Comparison of ENCODE assay signal across 24 cellular contexts in genomic region chr4:112876316-112876715, GRCh38.
DNase-seq lines count a peak whose midpoint lies in the region; ATAC-seq, FAIRE-seq and TF ChIP-seq lines count a peak whose summit lies in the region.
"Had no signal": no experiment of that assay in that cellular context is flagged by ENCODE, and none has a peak within 500 bp of the region (broad histone marks: within the 10 kb centered on the region; RNA-seq: fewer than 3 reads in every experiment).

No MANE protein-coding gene starts in this region.

- H2BK15ac ChIP-seq in mesendoderm (replicated peaks; ENCODE audit: low read depth), result peak overlapping the region; percentile 7

- H3K4me1 ChIP-seq in mesendoderm (ENCODE audit: control insufficient read depth, low read depth, low read length) (peaks cover 3% of the 10 kb centered on the region), upper lobe of left lung (no peaks in the 10 kb centered on the region)
- H3K4me1 ChIP-seq: A549; BLaER1 treated with 17β-estradiol and CSF1 and Interleukin-3, amounts not matched to agents 10 nM and 100 nM; Caco-2 had no signal

- POLR2A ChIA-PET in WTC11 (lab: Charles Lee), result no interaction called here

- H3K27ac ChIP-seq in mesendoderm (ENCODE audit: low read depth, low read length) (no peak overlapping the region), upper lobe of left lung (no peak overlapping the region)
- H3K27ac ChIP-seq: 22Rv1; A549; BLaER1 treated with 17β-estradiol and CSF1 and Interleukin-3, amounts not matched to agents 10 nM and 100 nM; C4-2B had no signal

- no peak overlapping the region for H3K23ac ChIP-seq in mesendoderm (ENCODE audit: low read length)

- no peak overlapping the region for H2AK5ac ChIP-seq in mesendoderm (ENCODE audit: low read length)

- DNase-seq in GM12891 (ENCODE audit: insufficient read length, low spot score) (no peak), H7 (peak; percentile 22), WTC11 (ENCODE audit: low spot score) (no peak), mesendoderm (peak; percentile 42), pons (ENCODE audit: low spot score) (no peak), GOT3 (lab: John Stamatoyannopoulos, UW) (no peak), H54 (ENCODE audit: insufficient read length, low spot score) (no peak), upper lobe of left lung (no peak)
- DNase-seq: AML-193; Caco-2; Calu3; CD4-positive, alpha-beta T cell; CD8-positive, alpha-beta T cell; DMS79 treated with DMSO at 0.1 percent for 48 hours; GF-D8 had no signal

- TF ChIP-seq POLR2A in GM12891 (IDR thresholded peaks at IDR 0.05; ENCODE audit: low read depth, low read length), result no peak
- no peak for TF ChIP-seq POLR2A in H54 (IDR thresholded peaks at IDR 0.05; ENCODE audit: low read depth, low read length)
- TF ChIP-seq POLR2A in upper lobe of left lung (IDR thresholded peaks at IDR 0.05), result no peak

- H3K27me3 Mint-ChIP-seq in WTC11 (ENCODE audit: low read depth), result no peaks in the 10 kb centered on the region

- no peak overlapping the region for H3K4me2 ChIP-seq in mesendoderm (ENCODE audit: low read length)
- H3K4me2 ChIP-seq: A549; BLaER1 treated with 17β-estradiol and CSF1 and Interleukin-3, amounts not matched to agents 10 nM and 100 nM had no signal

- no peak overlapping the region for H3K4me3 Mint-ChIP-seq in WTC11
- H3K4me3 Mint-ChIP-seq: B cell; CD4-positive, alpha-beta T cell; CD8-positive, alpha-beta T cell had no signal

- no peaks in the 10 kb centered on the region for H3K9me3 ChIP-seq in upper lobe of left lung
- H3K9me3 ChIP-seq: A549; BLaER1 treated with 17β-estradiol and CSF1 and Interleukin-3, amounts not matched to agents 10 nM and 100 nM; Caco-2 had no signal

- peaks cover 30% of the 10 kb centered on the region for H3K4me1 Mint-ChIP-seq in WTC11
- H3K4me1 Mint-ChIP-seq: B cell had no signal

- H3K27me3 ChIP-seq in H7 (ENCODE audit: control insufficient read depth, insufficient read depth, low read length) (no peaks in the 10 kb centered on the region), mesendoderm (ENCODE audit: insufficient read depth, low read length, poor library complexity) (no peaks in the 10 kb centered on the region), upper lobe of left lung (no peaks in the 10 kb centered on the region)
- H3K27me3 ChIP-seq: BLaER1 treated with 17β-estradiol and CSF1 and Interleukin-3, amounts not matched to agents 10 nM and 100 nM had no signal

- CTCF ChIA-PET in WTC11 (lab: Charles Lee), result no interaction called here

- H3K79me2 ChIP-seq in mesendoderm (ENCODE audit: control insufficient read depth, insufficient read depth, low read length), result no peaks in the 10 kb centered on the region

- no peak overlapping the region for H3K4ac ChIP-seq in mesendoderm (ENCODE audit: low read depth, low read length)

- H3K18ac ChIP-seq in mesendoderm (ENCODE audit: low read length), result no peak overlapping the region

- ATAC-seq in WTC11 (peak; percentile 81), upper lobe of left lung (ENCODE audit: low FRiP score in 2 of 2) (no peak)
- ATAC-seq: A549; CD8-positive, alpha-beta T cell had no signal

- H2BK120ac ChIP-seq in mesendoderm (ENCODE audit: low read depth, low read length), result no peak overlapping the region

- TF ChIP-seq EP300 in upper lobe of left lung (IDR thresholded peaks at IDR 0.05), result no peak

- H3K36me3 ChIP-seq in H7 (replicated peaks; ENCODE audit: control insufficient read depth, insufficient read depth, low read length) (no peaks in the 10 kb centered on the region), mesendoderm (ENCODE audit: control insufficient read depth, insufficient read depth, low read length) (no peaks in the 10 kb centered on the region), upper lobe of left lung (no peaks in the 10 kb centered on the region)
- H3K36me3 ChIP-seq: BLaER1 treated with 17β-estradiol and CSF1 and Interleukin-3, amounts not matched to agents 10 nM and 100 nM had no signal

- WGBS in mesendoderm (ENCODE audit: extremely low coverage, insufficient coverage, low lambda C conversion rate), result 100% methylated on average over 1 of the region's 2 CpGs
- WGBS in upper lobe of left lung, 2 donors, result 58 to 69% methylated on average over 2 of the region's 2 CpGs

- no peak for TF ChIP-seq CTCF in WTC11 (IDR thresholded peaks at IDR 0.05)
- no peak for TF ChIP-seq CTCF in upper lobe of left lung (IDR thresholded peaks at IDR 0.05)

- H3K4me3 ChIP-seq in H7 (ENCODE audit: insufficient read depth, low read depth, low read length) (no peak overlapping the region), mesendoderm (ENCODE audit: low read length) (no peak overlapping the region), upper lobe of left lung (no peak overlapping the region)
- H3K4me3 ChIP-seq: A549; BLaER1 treated with 17β-estradiol and CSF1 and Interleukin-3, amounts not matched to agents 10 nM and 100 nM had no signal

- H4K8ac ChIP-seq in mesendoderm (ENCODE audit: low read depth, low read length), result no peak overlapping the region

- H3K9ac ChIP-seq in mesendoderm (ENCODE audit: low read length), result no peak overlapping the region
- H3K9ac ChIP-seq: BLaER1 treated with 17β-estradiol and CSF1 and Interleukin-3, amounts not matched to agents 10 nM and 100 nM had no signal

- H3K9me3 Mint-ChIP-seq in WTC11, result peaks cover 10% of the 10 kb centered on the region; the same call in 1 of the 2 replicates
- H3K9me3 Mint-ChIP-seq: CD4-positive, alpha-beta T cell; CD8-positive, alpha-beta T cell had no signal

- H3K56ac ChIP-seq in mesendoderm (ENCODE audit: low read length), result no peak overlapping the region

- H2BK5ac ChIP-seq in mesendoderm (ENCODE audit: low read length), result no peak overlapping the region

- FAIRE-seq in GM12891 (lab: Jason Lieb, UNC), result peak; percentile 13
- FAIRE-seq in H54 (lab: Jason Lieb, UNC), result no peak
- FAIRE-seq: A549, D721Med, G401.6, GM12892, GM18507 had no signal

- peaks cover 3% of the 10 kb centered on the region for H3K79me1 ChIP-seq in mesendoderm (ENCODE audit: low read length)

- no peak overlapping the region for H3K27ac Mint-ChIP-seq in WTC11
- H3K27ac Mint-ChIP-seq: B cell; CD4-positive, alpha-beta T cell; CD8-positive, alpha-beta T cell had no signal

- H4K5ac ChIP-seq in mesendoderm (ENCODE audit: low read length), result no peak overlapping the region

- peaks cover 6% of the 10 kb centered on the region; the same call in 1 of the 2 replicates for H3K36me3 Mint-ChIP-seq in WTC11
- H3K36me3 Mint-ChIP-seq: CD8-positive, alpha-beta T cell had no signal

TF ChIP-seq in GM12891, 5 proteins besides CTCF, POLR2A, EP300 and RAD21:
- TF ChIP-seq POU2F2 (IDR thresholded peaks at IDR 0.05; ENCODE audit: low read depth, low read length), result no peak
- no peak for TF ChIP-seq SPI1 (IDR thresholded peaks at IDR 0.05; ENCODE audit: low read depth, low read length)
- TF ChIP-seq TAF1 (IDR thresholded peaks at IDR 0.05; ENCODE audit: low read depth, low read length), result no peak
- TF ChIP-seq POLR2AphosphoS5 (IDR thresholded peaks at IDR 0.05; ENCODE audit: low read depth, low read length), result no peak
- TF ChIP-seq PAX5 (IDR thresholded peaks at IDR 0.05; ENCODE audit: insufficient read depth, low read length, severe bottlenecking), result no peak
TF ChIP-seq in GM12891: peak in this region for 0.

TF ChIP-seq in WTC11, 78 proteins besides CTCF, POLR2A, EP300 and RAD21 (continues in another document):
- TF ChIP-seq CREB1 (CRISPR knock-in tag; IDR thresholded peaks at IDR 0.05), result no peak
- no peak for TF ChIP-seq ZNF138 (CRISPR knock-in tag; conservative IDR thresholded peaks at IDR 0.05)
- no peak for TF ChIP-seq ZNF121 (CRISPR knock-in tag; IDR thresholded peaks at IDR 0.05)
- TF ChIP-seq SOX15 (CRISPR knock-in tag; IDR thresholded peaks at IDR 0.05), result no peak
- TF ChIP-seq NFE2L1 (CRISPR knock-in tag; IDR thresholded peaks at IDR 0.05), result no peak
- no peak for TF ChIP-seq ESRRA (CRISPR knock-in tag; IDR thresholded peaks at IDR 0.05; ENCODE audit: borderline replicate concordance)
- no peak for TF ChIP-seq NFYB (CRISPR knock-in tag; conservative IDR thresholded peaks at IDR 0.05; ENCODE audit: low read depth)
- TF ChIP-seq, protein P1, sequence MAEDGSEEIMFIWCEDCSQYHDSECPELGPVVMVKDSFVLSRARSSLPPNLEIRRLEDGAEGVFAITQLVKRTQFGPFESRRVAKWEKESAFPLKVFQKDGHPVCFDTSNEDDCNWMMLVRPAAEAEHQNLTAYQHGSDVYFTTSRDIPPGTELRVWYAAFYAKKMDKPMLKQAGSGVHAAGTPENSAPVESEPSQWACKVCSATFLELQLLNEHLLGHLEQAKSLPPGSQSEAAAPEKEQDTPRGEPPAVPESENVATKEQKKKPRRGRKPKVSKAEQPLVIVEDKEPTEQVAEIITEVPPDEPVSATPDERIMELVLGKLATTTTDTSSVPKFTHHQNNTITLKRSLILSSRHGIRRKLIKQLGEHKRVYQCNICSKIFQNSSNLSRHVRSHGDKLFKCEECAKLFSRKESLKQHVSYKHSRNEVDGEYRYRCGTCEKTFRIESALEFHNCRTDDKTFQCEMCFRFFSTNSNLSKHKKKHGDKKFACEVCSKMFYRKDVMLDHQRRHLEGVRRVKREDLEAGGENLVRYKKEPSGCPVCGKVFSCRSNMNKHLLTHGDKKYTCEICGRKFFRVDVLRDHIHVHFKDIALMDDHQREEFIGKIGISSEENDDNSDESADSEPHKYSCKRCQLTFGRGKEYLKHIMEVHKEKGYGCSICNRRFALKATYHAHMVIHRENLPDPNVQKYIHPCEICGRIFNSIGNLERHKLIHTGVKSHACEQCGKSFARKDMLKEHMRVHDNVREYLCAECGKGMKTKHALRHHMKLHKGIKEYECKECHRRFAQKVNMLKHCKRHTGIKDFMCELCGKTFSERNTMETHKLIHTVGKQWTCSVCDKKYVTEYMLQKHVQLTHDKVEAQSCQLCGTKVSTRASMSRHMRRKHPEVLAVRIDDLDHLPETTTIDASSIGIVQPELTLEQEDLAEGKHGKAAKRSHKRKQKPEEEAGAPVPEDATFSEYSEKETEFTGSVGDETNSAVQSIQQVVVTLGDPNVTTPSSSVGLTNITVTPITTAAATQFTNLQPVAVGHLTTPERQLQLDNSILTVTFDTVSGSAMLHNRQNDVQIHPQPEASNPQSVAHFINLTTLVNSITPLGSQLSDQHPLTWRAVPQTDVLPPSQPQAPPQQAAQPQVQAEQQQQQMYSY (CRISPR knock-in tag; IDR thresholded peaks at IDR 0.05), result no peak
- TF ChIP-seq, protein P2, sequence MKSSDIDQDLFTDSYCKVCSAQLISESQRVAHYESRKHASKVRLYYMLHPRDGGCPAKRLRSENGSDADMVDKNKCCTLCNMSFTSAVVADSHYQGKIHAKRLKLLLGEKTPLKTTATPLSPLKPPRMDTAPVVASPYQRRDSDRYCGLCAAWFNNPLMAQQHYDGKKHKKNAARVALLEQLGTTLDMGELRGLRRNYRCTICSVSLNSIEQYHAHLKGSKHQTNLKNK (CRISPR knock-in tag; IDR thresholded peaks at IDR 0.05), result no peak

Comparison
In these comparisons a context has a peak if more than half of its experiments do, and no peak if none do; other contexts are left out.
1. DNase-seq: peak in H7 (single experiment) and mesendoderm (single experiment); none in GM12891 (single experiment), WTC11 (single experiment), pons (single experiment), GOT3 (single experiment), H54 (single experiment) and upper lobe of left lung (0 of 2).